8 cellular contexts compared by ENCODE assay signal in the genomic region with DNA sequence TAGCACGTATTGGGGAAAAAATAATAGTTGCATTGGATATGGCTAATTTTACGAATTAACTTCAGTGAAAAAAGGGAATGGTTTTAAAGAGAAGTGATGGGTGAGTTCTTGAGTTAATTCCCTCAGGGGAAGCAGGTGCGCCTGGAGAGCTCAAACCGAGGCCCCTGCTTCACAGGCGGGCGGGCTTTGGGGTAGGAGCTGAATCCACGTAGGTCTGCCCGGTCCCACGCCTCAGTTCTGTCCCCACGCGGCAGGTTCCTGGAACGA. TPM values are rescaled to one million over a fixed set of nuclear protein-coding genes. Genes with fewer than 3 reads are reported as not detected.
DNase-seq lines count a peak whose midpoint lies in the region; ATAC-seq and TF ChIP-seq lines count a peak whose summit lies in the region.

No MANE protein-coding gene starts in this region.

- peak overlapping the region; percentile 60 to 71 for H3K27ac ChIP-seq in liver (ENCODE audit: low read depth in 1 of 2, low read length in 2 of 2)
- no peak overlapping the region for H3K27ac ChIP-seq in thoracic aorta

- no peaks in the 10 kb centered on the region for H3K36me3 Mint-ChIP-seq in activated T-cell treated with anti-CD3 and anti-CD28 coated beads, Interleukin-2, amount 50 U/mL, for 72 hours (ENCODE audit: insufficient read depth in 2 of 2)
- peaks cover 0 to 5% of the 10 kb centered on the region in 2 donors for H3K36me3 Mint-ChIP-seq in activated naive CD4-positive, alpha-beta T cell treated with anti-CD3 and anti-CD28 coated beads, Interleukin-2, amount 50 U/mL, for 72 hours

- H3K9ac ChIP-seq in liver (ENCODE audit: low read depth in 1 of 2, low read length in 2 of 2) = peak overlapping the region; percentile 21 to 75

- peak overlapping the region; percentile 60 to 68 for H3K4me3 Mint-ChIP-seq in activated T-cell treated with anti-CD3 and anti-CD28 coated beads, Interleukin-2, amount 50 U/mL, for 72 hours

- WGBS in liver = 4% methylated on average over 12 of the region's 12 CpGs

- H3K36me3 ChIP-seq in liver (ENCODE audit: control insufficient read depth in 4 of 4, insufficient read depth in 3 of 4, low read depth in 1 of 4, low read length in 3 of 4) (no peaks in the 10 kb centered on the region), thoracic aorta (no peaks in the 10 kb centered on the region)

- H3K27me3 ChIP-seq in liver (ENCODE audit: control insufficient read depth in 4 of 4, insufficient read depth in 4 of 4, low read length in 3 of 4) = no peaks in the 10 kb centered on the region
- no peaks in the 10 kb centered on the region for H3K27me3 ChIP-seq in thoracic aorta (replicated peaks; ENCODE audit: insufficient read depth)

- no peaks in the 10 kb centered on the region for H3K9me3 Mint-ChIP-seq in activated T-cell treated with anti-CD3 and anti-CD28 coated beads, Interleukin-2, amount 50 U/mL, for 72 hours
- H3K9me3 Mint-ChIP-seq in activated naive CD4-positive, alpha-beta T cell treated with anti-CD3 and anti-CD28 coated beads, Interleukin-2, amount 50 U/mL, for 72 hours = no peaks in the 10 kb centered on the region

- TF ChIP-seq CTCF in liver (IDR thresholded peaks at IDR 0.05; ENCODE audit: low read depth, low read length, missing input control) = no peak
- TF ChIP-seq CTCF in thoracic aorta (IDR thresholded peaks at IDR 0.05) = no peak

- H3K4me1 ChIP-seq in liver (ENCODE audit: control insufficient read depth in 4 of 4, insufficient read depth in 4 of 4, low read length in 3 of 4) = peaks cover 6 to 28% (median 19%) of the 10 kb centered on the region in 4 donors
- peaks cover 0 to 6% of the 10 kb centered on the region in 2 donors for H3K4me1 ChIP-seq in thoracic aorta (ENCODE audit: control insufficient read depth in 1 of 2, low read depth in 2 of 2)

- peak overlapping the region; percentile 83 for H3K27ac Mint-ChIP-seq in activated T-cell treated with anti-CD3 and anti-CD28 coated beads, Interleukin-2, amount 50 U/mL, for 72 hours
- H3K27ac Mint-ChIP-seq in activated naive CD4-positive, alpha-beta T cell treated with anti-CD3 and anti-CD28 coated beads, Interleukin-2, amount 50 U/mL, for 72 hours = peak overlapping the region; percentile 79 to 93

- no peaks in the 10 kb centered on the region for H3K27me3 Mint-ChIP-seq in activated T-cell treated with anti-CD3 and anti-CD28 coated beads, Interleukin-2, amount 50 U/mL, for 72 hours (ENCODE audit: low read depth)

- no peaks in the 10 kb centered on the region for H3K9me3 ChIP-seq in liver (ENCODE audit: control insufficient read depth in 4 of 4, low read length in 3 of 4)
- H3K9me3 ChIP-seq in thoracic aorta = no peaks in the 10 kb centered on the region

- ATAC-seq in activated T-cell treated with anti-CD3 and anti-CD28 coated beads, Interleukin-2, amount 50 U/mL, for 72 hours (replicated peaks in 1 of 2) = no peak
- ATAC-seq in activated naive CD4-positive, alpha-beta T cell treated with anti-CD3 and anti-CD28 coated beads, Interleukin-2, amount 50 U/mL, for 72 hours = no peak
- no peak for ATAC-seq in thoracic aorta (ENCODE audit: insufficient number of reproducible peaks, low FRiP score, low read depth)

- peaks cover 24% of the 10 kb centered on the region for H3K4me1 Mint-ChIP-seq in activated T-cell treated with anti-CD3 and anti-CD28 coated beads, Interleukin-2, amount 50 U/mL, for 72 hours (ENCODE audit: low read depth)

- no peak for DNase-seq in activated T-cell treated with anti-CD3 and anti-CD28 coated beads, Interleukin-2, amount 50 U/mL, for 72 hours
- no peak for DNase-seq in activated T-cell treated with anti-CD3 and anti-CD28 coated beads for 4 hours
- no peak for DNase-seq in activated naive CD4-positive, alpha-beta T cell treated with anti-CD3 and anti-CD28 coated beads, Interleukin-2, amount 50 U/mL, for 72 hours (ENCODE audit: low spot score in 2 of 2)
- no peak for DNase-seq in thoracic aorta (ENCODE audit: low spot score)
- DNase-seq in NCI-H1048 (lab: John Stamatoyannopoulos, UW) = no peak
- DNase-seq in NOMO-1 (lab: John Stamatoyannopoulos, UW; ENCODE audit: unreplicated experiment in 2 of 2) = no peak
- no peak for DNase-seq in NCI-H226

- TF ChIP-seq RAD21 in liver (IDR thresholded peaks at IDR 0.05) = no peak

- H3K4me3 ChIP-seq in liver (ENCODE audit: low read depth in 1 of 3, low read length in 3 of 3) (peak overlapping the region in 2 of 3 donors; percentile 35 to 79), thoracic aorta (peak overlapping the region; percentile 90)

TF ChIP-seq in liver, 16 proteins besides CTCF, POLR2A, EP300 and RAD21:
- no peak for TF ChIP-seq FOXA2 (IDR thresholded peaks at IDR 0.05)
- no peak for TF ChIP-seq ATF3 (IDR thresholded peaks at IDR 0.05)
- no peak for TF ChIP-seq GABPA (IDR thresholded peaks at IDR 0.05 in 1 of 2, conservative IDR thresholded peaks at IDR 0.05 in 1 of 2)
- TF ChIP-seq FOXA1 (IDR thresholded peaks at IDR 0.05) = no peak
- TF ChIP-seq RXRA (IDR thresholded peaks at IDR 0.05) = peak in 1 of 2 donors; percentile 11
- no peak for TF ChIP-seq SP1 (IDR thresholded peaks at IDR 0.05)
- TF ChIP-seq JUND (IDR thresholded peaks at IDR 0.05) = no peak
- TF ChIP-seq EGR1 (IDR thresholded peaks at IDR 0.05; ENCODE audit: low read depth in 2 of 2) = no peak
- TF ChIP-seq, protein P1, sequence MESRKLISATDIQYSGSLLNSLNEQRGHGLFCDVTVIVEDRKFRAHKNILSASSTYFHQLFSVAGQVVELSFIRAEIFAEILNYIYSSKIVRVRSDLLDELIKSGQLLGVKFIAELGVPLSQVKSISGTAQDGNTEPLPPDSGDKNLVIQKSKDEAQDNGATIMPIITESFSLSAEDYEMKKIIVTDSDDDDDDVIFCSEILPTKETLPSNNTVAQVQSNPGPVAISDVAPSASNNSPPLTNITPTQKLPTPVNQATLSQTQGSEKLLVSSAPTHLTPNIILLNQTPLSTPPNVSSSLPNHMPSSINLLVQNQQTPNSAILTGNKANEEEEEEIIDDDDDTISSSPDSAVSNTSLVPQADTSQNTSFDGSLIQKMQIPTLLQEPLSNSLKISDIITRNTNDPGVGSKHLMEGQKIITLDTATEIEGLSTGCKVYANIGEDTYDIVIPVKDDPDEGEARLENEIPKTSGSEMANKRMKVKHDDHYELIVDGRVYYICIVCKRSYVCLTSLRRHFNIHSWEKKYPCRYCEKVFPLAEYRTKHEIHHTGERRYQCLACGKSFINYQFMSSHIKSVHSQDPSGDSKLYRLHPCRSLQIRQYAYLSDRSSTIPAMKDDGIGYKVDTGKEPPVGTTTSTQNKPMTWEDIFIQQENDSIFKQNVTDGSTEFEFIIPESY (IDR thresholded peaks at IDR 0.05) = peak; percentile 15
- TF ChIP-seq HNF4A (conservative IDR thresholded peaks at IDR 0.05) = peak in 1 of 2 donors; percentile 44
- no peak for TF ChIP-seq REST (IDR thresholded peaks at IDR 0.05)
- TF ChIP-seq, protein P2, sequence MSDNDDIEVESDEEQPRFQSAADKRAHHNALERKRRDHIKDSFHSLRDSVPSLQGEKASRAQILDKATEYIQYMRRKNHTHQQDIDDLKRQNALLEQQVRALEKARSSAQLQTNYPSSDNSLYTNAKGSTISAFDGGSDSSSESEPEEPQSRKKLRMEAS (IDR thresholded peaks at IDR 0.05) = no peak
- TF ChIP-seq TAF1 (conservative IDR thresholded peaks at IDR 0.05) = no peak
- TF ChIP-seq HNF4G (IDR thresholded peaks at IDR 0.05) = no peak
- no peak for TF ChIP-seq YY1 (IDR thresholded peaks at IDR 0.05)
- TF ChIP-seq NR2F2 (IDR thresholded peaks at IDR 0.05) = no peak
TF ChIP-seq in liver: peak in this region for 3.

RNA-seq across cellular contexts. Expression of gene GORASP2, which starts 44.1 kb away (rescaled TPM):
- 10 to 100 TPM; 86.8 to 90.4 TPM for total RNA-seq in activated T-cell treated with anti-CD3 and anti-CD28 coated beads, Interleukin-2, amount 50 U/mL, for 72 hours
- 10 to 100 TPM; 64.9 to 69.8 TPM for total RNA-seq in activated naive CD4-positive, alpha-beta T cell treated with anti-CD3 and anti-CD28 coated beads, Interleukin-2, amount 50 U/mL, for 72 hours
- total RNA-seq in liver = 10 to 100 TPM; 12.5 to 31.6 TPM
- polyA plus RNA-seq in liver = 10 to 100 TPM; 28.2 to 40.1 TPM
- total RNA-seq in thoracic aorta = 10 to 100 TPM; 46.3 to 50.9 TPM

Comparison
In these comparisons a context has a peak if more than half of its experiments do, and no peak if none do; other contexts are left out.
1. H3K27ac ChIP-seq: peak in liver (2 of 2); none in thoracic aorta (0 of 2).